In the genomic region with DNA sequence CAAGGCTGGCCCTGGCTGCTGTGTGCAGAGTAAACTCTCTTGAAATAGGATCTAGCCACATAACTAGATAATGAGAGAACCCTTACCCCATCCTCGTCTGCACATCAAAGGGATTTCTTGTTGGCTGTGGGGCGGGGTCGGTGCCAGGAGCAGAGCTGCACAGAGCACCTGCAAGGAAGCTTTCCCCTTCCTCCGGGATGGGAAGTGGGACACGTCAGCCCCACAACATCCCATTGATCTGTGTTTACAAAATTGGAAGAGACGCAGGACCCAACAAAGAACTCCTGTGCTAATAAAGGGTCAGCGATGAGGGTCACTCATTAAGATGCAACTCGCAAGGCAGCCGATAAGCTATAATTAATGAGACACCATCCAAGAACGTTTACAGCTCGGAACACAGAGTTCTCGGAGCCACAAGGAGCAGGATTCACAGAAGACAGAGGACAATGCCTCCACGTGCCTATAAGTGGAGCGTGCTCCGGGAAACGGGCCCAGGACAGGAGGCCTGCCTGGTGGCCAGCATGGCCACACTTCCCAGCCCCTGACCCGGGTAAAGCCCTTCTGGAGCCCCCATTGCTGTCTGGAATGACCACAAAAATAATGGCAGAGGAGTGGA, we compare ENCODE assay signal across 24 cellular contexts.
"Had no signal": no experiment of that assay in that cellular context is flagged by ENCODE, and none has a peak within 500 bp of the region (broad histone marks: within the 10 kb centered on the region; RNA-seq: fewer than 3 reads in every experiment).

No MANE protein-coding gene starts in this region.

- H3K36me3 Mint-ChIP-seq: activated naive CD8-positive, alpha-beta T cell; mesothelial cell of epicardium; stimulated activated effector memory CD8-positive, alpha-beta T cell treated with anti-CD3 and anti-CD28 coated beads, Interleukin-12 subunit alpha, Interleukin-12 subunit beta, amount 100 ng/mL, for 72 hours had no signal

- H3K36me3 ChIP-seq: colonic mucosa, gastrocnemius medialis, right lobe of liver, tibial artery had no signal

- H3K27ac ChIP-seq: body of pancreas, colonic mucosa, gastrocnemius medialis, psoas muscle, right lobe of liver, SK-N-MC, tibial artery had no signal

- H3K27me3 ChIP-seq: body of pancreas, colonic mucosa, gastrocnemius medialis, right lobe of liver, tibial artery had no signal

- DNase-seq: activated CD4-positive, alpha-beta T cell treated with anti-CD3 and anti-CD28 coated beads for 36 hours; activated CD4-positive, alpha-beta T cell treated with anti-CD3 and anti-CD28 coated beads, Interleukin-2, amount 50 U/mL, for 48 hours; activated T-cell treated with anti-CD3 and anti-CD28 coated beads for 4 hours; amniotic stem cell; body of pancreas; colonic mucosa; effector CD4-positive, alpha-beta T cell; gastrocnemius medialis; islet precursor cell; occipital lobe; psoas muscle; right lobe of liver; stimulated activated CD4-positive, alpha-beta T cell treated with anti-CD3 and anti-CD28 coated beads, Interleukin-4, amount 100 ng/mL, for 24 hours; tibial artery had no signal

- H3K4me3 Mint-ChIP-seq: activated CD4-positive, alpha-beta T cell treated with anti-CD3 and anti-CD28 coated beads for 36 hours; activated naive CD8-positive, alpha-beta T cell; activated T-helper 1 cell treated with anti-CD3 and anti-CD28 coated beads, Interleukin-12 subunit alpha, Interleukin-12 subunit beta, Interleukin-2, Interleukin-4 antibody, amounts not matched to agents 30 ng/mL and 10 ng/mL and 1 ng/mL, durations not matched to agents 14 hours and 24 hours and 36 hours; mesothelial cell of epicardium; natural killer cell treated with Interleukin-12 subunit alpha and Interleukin-12 subunit beta and Interleukin-15 and Interleukin-18, amount 100 ng/mL, for 72 hours; stimulated activated effector memory CD8-positive, alpha-beta T cell treated with anti-CD3 and anti-CD28 coated beads, Interleukin-12 subunit alpha, Interleukin-12 subunit beta, amount 100 ng/mL, for 72 hours; T-helper 2 cell treated with Interferon-gamma antibody and Interleukin-4, amounts not matched to agents 5 μg/mL and 100 μg/mL, for 36 hours; WTC11 had no signal

- H3K27me3 Mint-ChIP-seq: natural killer cell treated with Interleukin-12 subunit alpha and Interleukin-12 subunit beta and Interleukin-15 and Interleukin-18, amount 100 ng/mL, for 72 hours had no signal

- H3K4me3 ChIP-seq: body of pancreas, colonic mucosa, gastrocnemius medialis, lung, psoas muscle, right lobe of liver, SK-N-MC, smooth muscle cell, tibial artery had no signal

- H3K4me1 ChIP-seq: body of pancreas, colonic mucosa, gastrocnemius medialis, psoas muscle, right lobe of liver, tibial artery had no signal

- H3K4me1 Mint-ChIP-seq: activated CD4-positive, alpha-beta T cell treated with anti-CD3 and anti-CD28 coated beads for 36 hours; mesothelial cell of epicardium; stimulated activated effector memory CD8-positive, alpha-beta T cell treated with anti-CD3 and anti-CD28 coated beads, Interleukin-12 subunit alpha, Interleukin-12 subunit beta, amount 100 ng/mL, for 72 hours; WTC11 had no signal

- H3K27ac Mint-ChIP-seq: activated CD4-positive, alpha-beta T cell treated with anti-CD3 and anti-CD28 coated beads for 36 hours; activated naive CD8-positive, alpha-beta T cell; activated T-helper 1 cell treated with anti-CD3 and anti-CD28 coated beads, Interleukin-12 subunit alpha, Interleukin-12 subunit beta, Interleukin-2, Interleukin-4 antibody, amounts not matched to agents 30 ng/mL and 10 ng/mL and 1 ng/mL, durations not matched to agents 14 hours and 24 hours and 36 hours; mesothelial cell of epicardium; natural killer cell treated with Interleukin-12 subunit alpha and Interleukin-12 subunit beta and Interleukin-15 and Interleukin-18, amount 100 ng/mL, for 72 hours; stimulated activated effector memory CD8-positive, alpha-beta T cell treated with anti-CD3 and anti-CD28 coated beads, Interleukin-12 subunit alpha, Interleukin-12 subunit beta, amount 100 ng/mL, for 72 hours; T-helper 2 cell treated with Interferon-gamma antibody and Interleukin-4, amounts not matched to agents 5 μg/mL and 100 μg/mL, for 36 hours; WTC11 had no signal

- H3K9me3 ChIP-seq: body of pancreas, colonic mucosa, gastrocnemius medialis, psoas muscle, right lobe of liver had no signal
